ENCODE assay signal across 6 cellular contexts in genomic region chr5:177304392-177305119, GRCh38. TPM values are rescaled to one million over a fixed set of nuclear protein-coding genes. Genes with fewer than 3 reads are reported as not detected.
DNase-seq lines count a peak whose midpoint lies in the region; ATAC-seq, FAIRE-seq and TF ChIP-seq lines count a peak whose summit lies in the region.

No MANE protein-coding gene starts in this region.

- H3K4me3 Mint-ChIP-seq in activated naive CD8-positive, alpha-beta T cell treated with anti-CD3 and anti-CD28 coated beads, Interleukin-2, amount 50 U/mL, for 24 hours = peak overlapping the region; percentile 98
- peak overlapping the region; percentile 92 for H3K4me3 Mint-ChIP-seq in natural killer cell

- intact Hi-C loops in natural killer cell (cut with micrococcal nuclease) = loop anchor here (5.0 kb wide), 2 partner anchors 153 to 192 kb away; no protein-coding TSS in a partner anchor

- H3K27ac Mint-ChIP-seq in activated naive CD8-positive, alpha-beta T cell treated with anti-CD3 and anti-CD28 coated beads, Interleukin-2, amount 50 U/mL, for 24 hours = peak overlapping the region; percentile 93
- H3K27ac Mint-ChIP-seq in natural killer cell = peak overlapping the region; percentile 89 to 96

- FAIRE-seq in D721Med (lab: Jason Lieb, UNC) = no peak

- no peaks in the 10 kb centered on the region for H3K27me3 Mint-ChIP-seq in activated naive CD8-positive, alpha-beta T cell treated with anti-CD3 and anti-CD28 coated beads, Interleukin-2, amount 50 U/mL, for 24 hours
- H3K27me3 Mint-ChIP-seq in natural killer cell (ENCODE audit: low read depth in 2 of 2) = no peaks in the 10 kb centered on the region

- peaks cover 44% of the 10 kb centered on the region for H3K36me3 Mint-ChIP-seq in activated naive CD8-positive, alpha-beta T cell treated with anti-CD3 and anti-CD28 coated beads, Interleukin-2, amount 50 U/mL, for 24 hours (ENCODE audit: low read depth)
- no peaks in the 10 kb centered on the region for H3K36me3 Mint-ChIP-seq in natural killer cell

- in situ Hi-C loops in KBM-7 (cut with MboI; ENCODE audit: low pct_unique_long_range_greater_than_20kb, low sequenced_read_pairs) = no loop called here
- in situ Hi-C loops in ACHN (cut with HindIII; ENCODE audit: low pct_ligation_motif_present, low pct_unique_long_range_greater_than_20kb, low sequenced_read_pairs) = no loop called here

- no peak for TF ChIP-seq CTCF in natural killer cell (IDR thresholded peaks at IDR 0.05)
- TF ChIP-seq CTCF in D721Med (IDR thresholded peaks at IDR 0.05; ENCODE audit: insufficient read depth, missing control alignments) = no peak

- ATAC-seq in activated naive CD8-positive, alpha-beta T cell treated with anti-CD3 and anti-CD28 coated beads, Interleukin-2, amount 50 U/mL, for 24 hours = no peak
- ATAC-seq in natural killer cell (no peak), HG03571 (IDR thresholded peaks at IDR 0.05; ENCODE audit: unreplicated experiment) (no peak)

- DNase-seq in KBM-7 (peak; percentile 31), natural killer cell (no peak), D721Med (ENCODE audit: insufficient read length, low spot score) (no peak), ACHN (no peak)
- no peak for DNase-seq in activated naive CD8-positive, alpha-beta T cell treated with anti-CD3 and anti-CD28 coated beads, Interleukin-2, amount 50 U/mL, for 24 hours

- H3K4me1 Mint-ChIP-seq in activated naive CD8-positive, alpha-beta T cell treated with anti-CD3 and anti-CD28 coated beads, Interleukin-2, amount 50 U/mL, for 24 hours = peaks cover 64% of the 10 kb centered on the region
- H3K4me1 Mint-ChIP-seq in natural killer cell = peaks cover 70 to 82% of the 10 kb centered on the region in 2 donors

- H3K9me3 Mint-ChIP-seq in activated naive CD8-positive, alpha-beta T cell treated with anti-CD3 and anti-CD28 coated beads, Interleukin-2, amount 50 U/mL, for 24 hours = no peaks in the 10 kb centered on the region
- no peaks in the 10 kb centered on the region for H3K9me3 Mint-ChIP-seq in natural killer cell

RNA-seq across cellular contexts. Expression of gene PRELID1, which starts 1.0 kb away (rescaled TPM):
- total RNA-seq in natural killer cell = 10 to 100 TPM; 76.6 to 99.3 (median 91.6) TPM

RNA-seq across cellular contexts. Expression of gene RAB24, which starts 1.0 kb away (rescaled TPM):
- total RNA-seq in natural killer cell = 10 to 100 TPM; 42.5 to 55.4 (median 49.5) TPM

RNA-seq across cellular contexts. Expression of gene MXD3, which starts 7.1 kb away (rescaled TPM):
- total RNA-seq in natural killer cell = 10 to 100 TPM; 10.9 to 15.0 (median 15.0) TPM

RNA-seq across cellular contexts. Expression of gene LMAN2, which starts 46.9 kb away (rescaled TPM):
- 100 to 1,000 TPM; 112 to 124 (median 114) TPM for total RNA-seq in natural killer cell

RNA-seq across cellular contexts. Expression of gene RGS14, which starts 53.2 kb away (rescaled TPM):
- 10 to 100 TPM; 57.3 to 87.0 (median 66.1) TPM for total RNA-seq in natural killer cell
